8 cellular contexts compared by ENCODE assay signal in the genomic region with DNA sequence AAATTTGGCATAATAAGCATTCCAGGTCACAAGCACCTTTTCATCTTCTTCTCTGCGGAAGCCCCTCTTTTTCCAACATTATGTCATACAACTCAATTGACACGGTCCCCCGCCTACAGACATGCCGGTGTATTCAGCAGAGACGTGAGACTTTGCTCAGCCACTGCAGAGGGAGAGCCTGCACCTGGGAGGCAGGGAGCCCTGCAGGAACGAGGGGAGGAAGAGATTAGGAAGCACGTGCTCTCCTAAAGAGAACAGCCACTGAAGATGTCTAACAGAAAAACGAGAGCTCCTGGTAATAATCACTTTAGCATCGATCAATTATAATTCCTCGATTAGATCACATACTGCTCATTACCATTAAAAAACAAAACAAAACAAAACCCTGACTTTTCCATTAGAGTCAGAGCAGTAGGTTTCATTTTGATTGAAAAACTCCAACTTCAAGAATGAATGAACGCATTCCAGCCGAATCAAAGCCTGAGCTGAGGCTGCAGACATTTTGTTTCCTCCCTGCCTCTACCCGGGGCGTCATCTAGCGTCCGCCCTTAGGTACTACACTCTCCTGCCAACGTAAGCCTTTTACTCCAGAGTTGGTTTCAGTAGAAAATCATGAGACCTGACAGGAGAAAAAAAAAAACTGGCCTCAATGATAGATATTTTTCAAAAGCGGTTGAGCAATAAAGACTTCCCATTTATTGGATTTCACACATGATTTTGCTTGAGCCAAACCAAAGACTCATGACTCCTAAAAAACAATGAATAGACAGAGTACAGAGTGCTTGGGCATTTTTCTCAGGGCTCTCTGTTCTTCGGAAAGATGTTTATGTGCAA.
A peak's percentile ranks its signal among the peaks of the same experiment; 100 is the strongest.
DNase-seq lines count a peak whose midpoint lies in the region; ATAC-seq and TF ChIP-seq lines count a peak whose summit lies in the region.

No MANE protein-coding gene starts in this region.

- peaks cover 0 to 11% (median 0%) of the 10 kb centered on the region in 5 donors for H3K27me3 Mint-ChIP-seq in naive thymus-derived CD4-positive, alpha-beta T cell

- no peaks in the 10 kb centered on the region for H3K9me3 Mint-ChIP-seq in naive thymus-derived CD4-positive, alpha-beta T cell

- POLR2A ChIA-PET in naive thymus-derived CD4-positive, alpha-beta T cell (lab: Charles Lee), result interaction anchor here (0.6 to 6.8 kb wide), 8 partner anchors 24 to 350 kb away, joined by 3 to 51 read pairs (median 6); partner anchors contain the start of gene UBL3

- peaks cover 4 to 7% of the 10 kb centered on the region in 2 donors for H3K4me1 ChIP-seq in naive thymus-derived CD4-positive, alpha-beta T cell (ENCODE audit: control insufficient read depth in 2 of 2, insufficient read depth in 2 of 2, low read length in 2 of 2)

- intact Hi-C loops in naive thymus-derived CD4-positive, alpha-beta T cell (cut with micrococcal nuclease), result loop anchor here (1.0 to 5.0 kb wide), 10 partner anchors 159 to 689 kb away; partner anchors contain the start of genes SLC7A1 (in 1 of the 2) and UBL3 (in 1 of the 2)

- peak; percentile 100 for TF ChIP-seq CTCF in epithelial cell of proximal tubule (conservative IDR thresholded peaks at IDR 0.05; ENCODE audit: low read depth, low read length)

- ATAC-seq in GM18502 (IDR thresholded peaks at IDR 0.05; ENCODE audit: poor library complexity, unreplicated experiment), result peak; percentile 64
- peak; percentile 86 for ATAC-seq in naive thymus-derived CD4-positive, alpha-beta T cell

- H3K27me3 ChIP-seq in naive thymus-derived CD4-positive, alpha-beta T cell (ENCODE audit: control insufficient read depth in 2 of 2, insufficient read depth in 2 of 2, low read length in 2 of 2), result no peaks in the 10 kb centered on the region

- no peaks in the 10 kb centered on the region for H3K36me3 ChIP-seq in naive thymus-derived CD4-positive, alpha-beta T cell (ENCODE audit: control insufficient read depth in 2 of 3, insufficient read depth in 3 of 3, low read length in 3 of 3)

- H3K36me3 Mint-ChIP-seq in naive thymus-derived CD4-positive, alpha-beta T cell, result no peaks in the 10 kb centered on the region

- H3K9me3 ChIP-seq in naive thymus-derived CD4-positive, alpha-beta T cell (ENCODE audit: control insufficient read depth in 2 of 3, low read length in 3 of 3), result no peaks in the 10 kb centered on the region

- peak; percentile 67 for DNase-seq in A172 (ENCODE audit: low spot score)
- peak; percentile 70 for DNase-seq in HuH-7 (ENCODE audit: low spot score)
- peak; percentile 78 for DNase-seq in OCI-M1 (lab: John Stamatoyannopoulos, UW)
- peak; percentile 76 for DNase-seq in activated T-cell treated with anti-CD3 and anti-CD28 coated beads for 24 hours (ENCODE audit: low read depth)
- DNase-seq in epithelial cell of proximal tubule (ENCODE audit: low read depth), result no peak
- DNase-seq in naive thymus-derived CD4-positive, alpha-beta T cell, result peak; percentile 63 to 86 (median 81)
- peak; percentile 59 for DNase-seq in stimulated activated CD8-positive, alpha-beta memory T cell treated with anti-CD3 and anti-CD28 coated beads, Interleukin-7, amount 100 ng/mL, for 24 hours (ENCODE audit: low read depth)

- no peak overlapping the region for H3K27ac ChIP-seq in naive thymus-derived CD4-positive, alpha-beta T cell (ENCODE audit: low read depth, low read length)

- H3K4me3 ChIP-seq in epithelial cell of proximal tubule (ENCODE audit: low read depth, low read length), result peak overlapping the region; percentile 33
- H3K4me3 ChIP-seq in naive thymus-derived CD4-positive, alpha-beta T cell (ENCODE audit: low read length), result no peak overlapping the region

- H3K4me3 Mint-ChIP-seq in naive thymus-derived CD4-positive, alpha-beta T cell, result peak overlapping the region; percentile 45 to 87 (median 72)

- peak overlapping the region in 6 of 9 donors; percentile 16 to 87 (median 44) for H3K27ac Mint-ChIP-seq in naive thymus-derived CD4-positive, alpha-beta T cell

- H3K4me1 Mint-ChIP-seq in naive thymus-derived CD4-positive, alpha-beta T cell, result peaks cover 4 to 27% (median 20%) of the 10 kb centered on the region in 7 donors

- CTCF ChIA-PET in naive thymus-derived CD4-positive, alpha-beta T cell (lab: Charles Lee), result interaction anchor here (0.6 to 8.9 kb wide), 21 partner anchors 9 to 610 kb away, joined by 3 to 206 read pairs (median 4); partner anchors contain the start of gene UBL3
